19 cellular contexts compared by ENCODE assay signal in genomic region chrX:107566603-107567262, GRCh38.
DNase-seq lines count a peak whose midpoint lies in the region; ATAC-seq and TF ChIP-seq lines count a peak whose summit lies in the region.
"Had no signal": no experiment of that assay in that cellular context is flagged by ENCODE, and none has a peak within 500 bp of the region (broad histone marks: within the 10 kb centered on the region; RNA-seq: fewer than 3 reads in every experiment).

No MANE protein-coding gene starts in this region.

- peaks cover 8% of the 10 kb centered on the region for H3K9me3 Mint-ChIP-seq in progenitor cell of endocrine pancreas (ENCODE audit: low read depth)
- H3K9me3 Mint-ChIP-seq: activated naive CD8-positive, alpha-beta T cell treated with anti-CD3 and anti-CD28 coated beads, Interleukin-2, amount 10 ng/mL, durations not matched to agents 7 days and 5 days; stimulated activated naive B cell treated with anti-CD40 and anti-IgM and Interleukin-4, amounts not matched to agents 10 μg/mL and 1 μg/mL and 100 μg/mL, for 72 hours had no signal

- peaks cover 38% of the 10 kb centered on the region for H3K4me1 ChIP-seq in iPS-18a (ENCODE audit: control insufficient read depth, low read depth, low read length)
- no peaks in the 10 kb centered on the region for H3K4me1 ChIP-seq in upper lobe of right lung
- H3K4me1 ChIP-seq: psoas muscle, upper lobe of left lung had no signal

- H3K4me1 Mint-ChIP-seq in progenitor cell of endocrine pancreas (ENCODE audit: low read depth), result peaks cover 14% of the 10 kb centered on the region
- H3K4me1 Mint-ChIP-seq: activated naive CD8-positive, alpha-beta T cell treated with anti-CD3 and anti-CD28 coated beads, Interleukin-2, amount 10 ng/mL, durations not matched to agents 7 days and 5 days; naive B cell had no signal

- H3K36me3 ChIP-seq in iPS-18a (ENCODE audit: control insufficient read depth, low read depth, low read length) (no peaks in the 10 kb centered on the region), upper lobe of right lung (no peaks in the 10 kb centered on the region)
- H3K36me3 ChIP-seq: upper lobe of left lung had no signal

- H3K4me3 ChIP-seq in iPS-18a (ENCODE audit: low read length), result no peak overlapping the region
- H3K4me3 ChIP-seq in upper lobe of right lung, result no peak overlapping the region
- H3K4me3 ChIP-seq: psoas muscle, upper lobe of left lung had no signal

- H3K4me3 Mint-ChIP-seq in progenitor cell of endocrine pancreas (ENCODE audit: low read depth), result no peak overlapping the region
- H3K4me3 Mint-ChIP-seq: activated naive CD8-positive, alpha-beta T cell treated with anti-CD3 and anti-CD28 coated beads, Interleukin-2, amount 10 ng/mL, durations not matched to agents 7 days and 5 days; naive B cell; stimulated activated naive B cell treated with anti-CD40 and anti-IgM and Interleukin-4, amounts not matched to agents 10 μg/mL and 1 μg/mL and 100 μg/mL, for 72 hours had no signal

- H3K27me3 Mint-ChIP-seq in progenitor cell of endocrine pancreas, result no peaks in the 10 kb centered on the region

- DNase-seq in DMS 273 (lab: John Stamatoyannopoulos, UW; ENCODE audit: unreplicated experiment) (peak; percentile 37), DMS 273 treated with DMSO at 0.1 percent for 48 hours (lab: John Stamatoyannopoulos, UW) (no peak), NCI-H226 (peak; percentile 45), progenitor cell of endocrine pancreas (ENCODE audit: low spot score, unreplicated experiment) (no peak), GM19240 (ENCODE audit: insufficient read length, low spot score) (no peak), upper lobe of right lung (no peak), HuH-7 (ENCODE audit: low spot score) (no peak)
- DNase-seq: activated CD4-positive, alpha-beta T cell treated with anti-CD3 and anti-CD28 coated beads, Interleukin-2, amount 50 U/mL, for 4 hours; activated naive CD8-positive, alpha-beta T cell treated with anti-CD3 and anti-CD28 coated beads, Interleukin-2, amount 10 ng/mL, durations not matched to agents 7 days and 5 days; activated T-cell treated with anti-CD3 and anti-CD28 coated beads, Interleukin-2, amount 50 U/mL, for 1 hour; effector CD8-positive, alpha-beta T cell; naive B cell; NCI-H187; psoas muscle; stimulated activated naive B cell treated with anti-CD40 and anti-IgM and Interleukin-4, amounts not matched to agents 10 μg/mL and 1 μg/mL and 100 μg/mL, for 72 hours had no signal

- H3K27ac ChIP-seq in iPS-18a (ENCODE audit: low read length) (peak overlapping the region; percentile 67), upper lobe of right lung (no peak overlapping the region)
- H3K27ac ChIP-seq: 22Rv1, C4-2B, psoas muscle, upper lobe of left lung had no signal

- H3K27ac Mint-ChIP-seq in progenitor cell of endocrine pancreas, result peak overlapping the region; percentile 90
- H3K27ac Mint-ChIP-seq: activated naive CD8-positive, alpha-beta T cell treated with anti-CD3 and anti-CD28 coated beads, Interleukin-2, amount 10 ng/mL, durations not matched to agents 7 days and 5 days; stimulated activated naive B cell treated with anti-CD40 and anti-IgM and Interleukin-4, amounts not matched to agents 10 μg/mL and 1 μg/mL and 100 μg/mL, for 72 hours had no signal

- no peaks in the 10 kb centered on the region for H3K27me3 ChIP-seq in iPS-18a (ENCODE audit: control insufficient read depth, insufficient read depth, low read length)
- no peaks in the 10 kb centered on the region for H3K27me3 ChIP-seq in upper lobe of right lung
- H3K27me3 ChIP-seq: upper lobe of left lung had no signal

- TF ChIP-seq CTCF in progenitor cell of endocrine pancreas (IDR thresholded peaks at IDR 0.05; ENCODE audit: unreplicated experiment), result no peak
- TF ChIP-seq CTCF in upper lobe of right lung (IDR thresholded peaks at IDR 0.05), result no peak

- intact Hi-C loops in upper lobe of right lung (cut with DNase I), result no loop called here

- H3K9me3 ChIP-seq in iPS-18a (ENCODE audit: control insufficient read depth, low read depth, low read length), result no peaks in the 10 kb centered on the region
- no peaks in the 10 kb centered on the region for H3K9me3 ChIP-seq in upper lobe of right lung
- H3K9me3 ChIP-seq: psoas muscle, upper lobe of left lung had no signal

- no peak for ATAC-seq in upper lobe of right lung

- H3K9ac ChIP-seq in iPS-18a (ENCODE audit: low read length), result peak overlapping the region; percentile 26

- H3K36me3 Mint-ChIP-seq in progenitor cell of endocrine pancreas (ENCODE audit: insufficient read depth), result no peaks in the 10 kb centered on the region
- H3K36me3 Mint-ChIP-seq: activated naive CD8-positive, alpha-beta T cell treated with anti-CD3 and anti-CD28 coated beads, Interleukin-2, amount 10 ng/mL, durations not matched to agents 7 days and 5 days had no signal

Comparison
In these comparisons a context has a peak if more than half of its experiments do, and no peak if none do; other contexts are left out.
1. DNase-seq: peak in DMS 273 (single experiment) and NCI-H226 (single experiment); none in DMS 273 treated with DMSO at 0.1 percent for 48 hours (single experiment), progenitor cell of endocrine pancreas (single experiment), GM19240 (single experiment), upper lobe of right lung (single experiment) and HuH-7 (single experiment).